In the genomic region with DNA sequence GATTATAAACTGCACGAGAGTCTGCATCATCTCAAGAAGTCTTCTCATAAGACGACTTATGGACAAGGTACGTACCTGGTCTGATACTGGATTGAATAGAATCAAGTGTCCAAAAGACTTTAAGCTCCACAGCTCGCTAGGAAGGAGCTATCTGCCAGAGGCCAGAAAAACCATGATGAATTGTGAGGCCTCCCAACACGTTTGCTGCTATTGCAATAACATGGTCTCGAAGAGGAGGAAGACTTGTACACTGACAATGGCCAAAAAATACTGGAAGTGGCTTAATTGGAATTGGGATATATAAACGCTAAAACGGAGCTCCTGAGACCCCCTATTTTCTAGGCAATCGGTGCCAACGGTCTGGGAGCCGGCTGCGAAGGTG, we compare ENCODE assay signal across 8 cellular contexts.
DNase-seq lines count a peak whose midpoint lies in the region; ATAC-seq lines count a peak whose summit lies in the region.

No MANE protein-coding gene starts in this region.

- ATAC-seq in GM21717 (IDR thresholded peaks at IDR 0.05; ENCODE audit: unreplicated experiment) (no peak), HG02885 (IDR thresholded peaks at IDR 0.05; ENCODE audit: poor library complexity, unreplicated experiment) (no peak)

- peak overlapping the region; percentile 33 for H3K27ac Mint-ChIP-seq in T-helper 1 cell treated with Interleukin-12 subunit alpha and Interleukin-12 subunit beta and Interleukin-4 antibody, amounts not matched to agents 30 μg/mL and 1 μg/mL, for 36 hours

- peaks cover 8% of the 10 kb centered on the region for H3K4me1 Mint-ChIP-seq in T-helper 1 cell treated with Interleukin-12 subunit alpha and Interleukin-12 subunit beta and Interleukin-4 antibody, amounts not matched to agents 30 μg/mL and 1 μg/mL, for 36 hours (ENCODE audit: low read depth)

- DNase-seq in T-helper 1 cell (no peak), SW480 (ENCODE audit: low spot score) (peak; percentile 32), fibroblast of peridontal ligament (ENCODE audit: extremely low read depth) (peak; percentile 20), pons (ENCODE audit: low spot score) (peak; percentile 34), ecto neural progenitor cell (ENCODE audit: low spot score) (no peak)

- peaks cover 10% of the 10 kb centered on the region for H3K27me3 Mint-ChIP-seq in T-helper 1 cell treated with Interleukin-12 subunit alpha and Interleukin-12 subunit beta and Interleukin-4 antibody, amounts not matched to agents 30 μg/mL and 1 μg/mL, for 36 hours (ENCODE audit: low read depth)

- H3K4me3 Mint-ChIP-seq in T-helper 1 cell treated with Interleukin-12 subunit alpha and Interleukin-12 subunit beta and Interleukin-4 antibody, amounts not matched to agents 30 μg/mL and 1 μg/mL, for 36 hours = peak overlapping the region; percentile 90

- no peaks in the 10 kb centered on the region for H3K9me3 Mint-ChIP-seq in T-helper 1 cell treated with Interleukin-12 subunit alpha and Interleukin-12 subunit beta and Interleukin-4 antibody, amounts not matched to agents 30 μg/mL and 1 μg/mL, for 36 hours

- H3K36me3 Mint-ChIP-seq in T-helper 1 cell treated with Interleukin-12 subunit alpha and Interleukin-12 subunit beta and Interleukin-4 antibody, amounts not matched to agents 30 μg/mL and 1 μg/mL, for 36 hours (ENCODE audit: low read depth) = no peaks in the 10 kb centered on the region

Comparison
In these comparisons a context has a peak if more than half of its experiments do, and no peak if none do; other contexts are left out.
1. DNase-seq: peak in SW480 (single experiment), fibroblast of peridontal ligament (single experiment) and pons (single experiment); none in T-helper 1 cell (0 of 5) and ecto neural progenitor cell (single experiment).